ENCODE assay signal across 1 cellular context in the genomic region with DNA sequence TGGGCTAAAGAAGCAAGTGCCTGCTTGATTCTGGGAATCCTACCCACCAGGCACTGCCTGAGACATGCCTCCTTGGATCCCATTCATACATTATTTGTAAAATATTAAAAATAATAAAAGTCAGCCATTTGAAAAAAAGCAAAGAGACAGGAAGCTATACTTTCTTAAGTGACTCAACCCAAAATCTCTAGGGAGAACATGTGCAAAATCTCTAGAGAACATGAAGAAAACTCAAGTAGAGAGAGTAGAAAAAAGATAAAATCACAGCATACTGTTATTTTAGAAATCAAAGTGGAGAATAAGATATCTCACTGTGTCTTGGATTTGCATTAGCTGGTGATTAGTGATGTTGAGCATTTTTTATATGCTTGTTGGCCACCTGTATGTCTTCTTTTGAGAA.
TF ChIP-seq lines count a peak whose summit lies in the region.

No MANE protein-coding gene starts in this region.

TF ChIP-seq in GM23338, 12 proteins besides CTCF, POLR2A, EP300 and RAD21 (continued from another document):
- TF ChIP-seq, protein P1, sequence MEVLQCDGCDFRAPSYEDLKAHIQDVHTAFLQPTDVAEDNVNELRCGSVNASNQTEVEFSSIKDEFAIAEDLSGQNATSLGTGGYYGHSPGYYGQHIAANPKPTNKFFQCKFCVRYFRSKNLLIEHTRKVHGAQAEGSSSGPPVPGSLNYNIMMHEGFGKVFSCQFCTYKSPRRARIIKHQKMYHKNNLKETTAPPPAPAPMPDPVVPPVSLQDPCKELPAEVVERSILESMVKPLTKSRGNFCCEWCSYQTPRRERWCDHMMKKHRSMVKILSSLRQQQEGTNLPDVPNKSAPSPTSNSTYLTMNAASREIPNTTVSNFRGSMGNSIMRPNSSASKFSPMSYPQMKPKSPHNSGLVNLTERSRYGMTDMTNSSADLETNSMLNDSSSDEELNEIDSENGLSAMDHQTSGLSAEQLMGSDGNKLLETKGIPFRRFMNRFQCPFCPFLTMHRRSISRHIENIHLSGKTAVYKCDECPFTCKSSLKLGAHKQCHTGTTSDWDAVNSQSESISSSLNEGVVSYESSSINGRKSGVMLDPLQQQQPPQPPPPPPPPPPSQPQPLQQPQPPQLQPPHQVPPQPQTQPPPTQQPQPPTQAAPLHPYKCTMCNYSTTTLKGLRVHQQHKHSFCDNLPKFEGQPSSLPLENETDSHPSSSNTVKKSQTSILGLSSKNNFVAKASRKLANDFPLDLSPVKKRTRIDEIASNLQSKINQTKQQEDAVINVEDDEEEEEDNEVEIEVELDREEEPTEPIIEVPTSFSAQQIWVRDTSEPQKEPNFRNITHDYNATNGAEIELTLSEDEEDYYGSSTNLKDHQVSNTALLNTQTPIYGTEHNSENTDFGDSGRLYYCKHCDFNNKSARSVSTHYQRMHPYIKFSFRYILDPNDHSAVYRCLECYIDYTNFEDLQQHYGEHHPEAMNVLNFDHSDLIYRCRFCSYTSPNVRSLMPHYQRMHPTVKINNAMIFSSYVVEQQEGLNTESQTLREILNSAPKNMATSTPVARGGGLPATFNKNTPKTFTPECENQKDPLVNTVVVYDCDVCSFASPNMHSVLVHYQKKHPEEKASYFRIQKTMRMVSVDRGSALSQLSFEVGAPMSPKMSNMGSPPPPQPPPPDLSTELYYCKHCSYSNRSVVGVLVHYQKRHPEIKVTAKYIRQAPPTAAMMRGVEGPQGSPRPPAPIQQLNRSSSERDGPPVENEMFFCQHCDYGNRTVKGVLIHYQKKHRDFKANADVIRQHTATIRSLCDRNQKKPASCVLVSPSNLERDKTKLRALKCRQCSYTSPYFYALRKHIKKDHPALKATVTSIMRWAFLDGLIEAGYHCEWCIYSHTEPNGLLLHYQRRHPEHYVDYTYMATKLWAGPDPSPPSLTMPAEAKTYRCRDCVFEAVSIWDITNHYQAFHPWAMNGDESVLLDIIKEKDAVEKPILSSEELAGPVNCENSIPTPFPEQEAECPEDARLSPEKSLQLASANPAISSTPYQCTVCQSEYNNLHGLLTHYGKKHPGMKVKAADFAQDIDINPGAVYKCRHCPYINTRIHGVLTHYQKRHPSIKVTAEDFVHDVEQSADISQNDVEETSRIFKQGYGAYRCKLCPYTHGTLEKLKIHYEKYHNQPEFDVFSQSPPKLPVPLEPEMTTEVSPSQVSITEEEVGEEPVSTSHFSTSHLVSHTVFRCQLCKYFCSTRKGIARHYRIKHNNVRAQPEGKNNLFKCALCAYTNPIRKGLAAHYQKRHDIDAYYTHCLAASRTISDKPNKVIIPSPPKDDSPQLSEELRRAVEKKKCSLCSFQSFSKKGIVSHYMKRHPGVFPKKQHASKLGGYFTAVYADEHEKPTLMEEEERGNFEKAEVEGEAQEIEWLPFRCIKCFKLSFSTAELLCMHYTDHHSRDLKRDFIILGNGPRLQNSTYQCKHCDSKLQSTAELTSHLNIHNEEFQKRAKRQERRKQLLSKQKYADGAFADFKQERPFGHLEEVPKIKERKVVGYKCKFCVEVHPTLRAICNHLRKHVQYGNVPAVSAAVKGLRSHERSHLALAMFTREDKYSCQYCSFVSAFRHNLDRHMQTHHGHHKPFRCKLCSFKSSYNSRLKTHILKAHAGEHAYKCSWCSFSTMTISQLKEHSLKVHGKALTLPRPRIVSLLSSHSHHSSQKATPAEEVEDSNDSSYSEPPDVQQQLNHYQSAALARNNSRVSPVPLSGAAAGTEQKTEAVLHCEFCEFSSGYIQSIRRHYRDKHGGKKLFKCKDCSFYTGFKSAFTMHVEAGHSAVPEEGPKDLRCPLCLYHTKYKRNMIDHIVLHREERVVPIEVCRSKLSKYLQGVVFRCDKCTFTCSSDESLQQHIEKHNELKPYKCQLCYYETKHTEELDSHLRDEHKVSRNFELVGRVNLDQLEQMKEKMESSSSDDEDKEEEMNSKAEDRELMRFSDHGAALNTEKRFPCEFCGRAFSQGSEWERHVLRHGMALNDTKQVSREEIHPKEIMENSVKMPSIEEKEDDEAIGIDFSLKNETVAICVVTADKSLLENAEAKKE (CRISPR knock-in tag; IDR thresholded peaks at IDR 0.05): no peak
- TF ChIP-seq, protein P2, sequence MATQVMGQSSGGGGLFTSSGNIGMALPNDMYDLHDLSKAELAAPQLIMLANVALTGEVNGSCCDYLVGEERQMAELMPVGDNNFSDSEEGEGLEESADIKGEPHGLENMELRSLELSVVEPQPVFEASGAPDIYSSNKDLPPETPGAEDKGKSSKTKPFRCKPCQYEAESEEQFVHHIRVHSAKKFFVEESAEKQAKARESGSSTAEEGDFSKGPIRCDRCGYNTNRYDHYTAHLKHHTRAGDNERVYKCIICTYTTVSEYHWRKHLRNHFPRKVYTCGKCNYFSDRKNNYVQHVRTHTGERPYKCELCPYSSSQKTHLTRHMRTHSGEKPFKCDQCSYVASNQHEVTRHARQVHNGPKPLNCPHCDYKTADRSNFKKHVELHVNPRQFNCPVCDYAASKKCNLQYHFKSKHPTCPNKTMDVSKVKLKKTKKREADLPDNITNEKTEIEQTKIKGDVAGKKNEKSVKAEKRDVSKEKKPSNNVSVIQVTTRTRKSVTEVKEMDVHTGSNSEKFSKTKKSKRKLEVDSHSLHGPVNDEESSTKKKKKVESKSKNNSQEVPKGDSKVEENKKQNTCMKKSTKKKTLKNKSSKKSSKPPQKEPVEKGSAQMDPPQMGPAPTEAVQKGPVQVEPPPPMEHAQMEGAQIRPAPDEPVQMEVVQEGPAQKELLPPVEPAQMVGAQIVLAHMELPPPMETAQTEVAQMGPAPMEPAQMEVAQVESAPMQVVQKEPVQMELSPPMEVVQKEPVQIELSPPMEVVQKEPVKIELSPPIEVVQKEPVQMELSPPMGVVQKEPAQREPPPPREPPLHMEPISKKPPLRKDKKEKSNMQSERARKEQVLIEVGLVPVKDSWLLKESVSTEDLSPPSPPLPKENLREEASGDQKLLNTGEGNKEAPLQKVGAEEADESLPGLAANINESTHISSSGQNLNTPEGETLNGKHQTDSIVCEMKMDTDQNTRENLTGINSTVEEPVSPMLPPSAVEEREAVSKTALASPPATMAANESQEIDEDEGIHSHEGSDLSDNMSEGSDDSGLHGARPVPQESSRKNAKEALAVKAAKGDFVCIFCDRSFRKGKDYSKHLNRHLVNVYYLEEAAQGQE (IDR thresholded peaks at IDR 0.05; ENCODE audit: unreplicated experiment): no peak
- TF ChIP-seq NANOG (IDR thresholded peaks at IDR 0.05; ENCODE audit: borderline replicate concordance) (no peak), CREB1 (CRISPR knock-in tag; IDR thresholded peaks at IDR 0.05; ENCODE audit: low read depth) (no peak), JUNB (IDR thresholded peaks at IDR 0.05; ENCODE audit: unreplicated experiment) (no peak), POLR2AphosphoS5 (IDR thresholded peaks at IDR 0.05; ENCODE audit: low read depth) (no peak), EZH2 (IDR thresholded peaks at IDR 0.05; ENCODE audit: low read depth, unreplicated experiment) (no peak), ZNF114 (CRISPR knock-in tag; IDR thresholded peaks at IDR 0.05) (no peak), EZH2phosphoT487 (IDR thresholded peaks at IDR 0.05; ENCODE audit: unreplicated experiment) (no peak)
- TF ChIP-seq, protein P3, sequence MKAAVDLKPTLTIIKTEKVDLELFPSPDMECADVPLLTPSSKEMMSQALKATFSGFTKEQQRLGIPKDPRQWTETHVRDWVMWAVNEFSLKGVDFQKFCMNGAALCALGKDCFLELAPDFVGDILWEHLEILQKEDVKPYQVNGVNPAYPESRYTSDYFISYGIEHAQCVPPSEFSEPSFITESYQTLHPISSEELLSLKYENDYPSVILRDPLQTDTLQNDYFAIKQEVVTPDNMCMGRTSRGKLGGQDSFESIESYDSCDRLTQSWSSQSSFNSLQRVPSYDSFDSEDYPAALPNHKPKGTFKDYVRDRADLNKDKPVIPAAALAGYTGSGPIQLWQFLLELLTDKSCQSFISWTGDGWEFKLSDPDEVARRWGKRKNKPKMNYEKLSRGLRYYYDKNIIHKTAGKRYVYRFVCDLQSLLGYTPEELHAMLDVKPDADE (IDR thresholded peaks at IDR 0.05): no peak
